Comparison of ENCODE assay signal across 15 cellular contexts in genomic region chr12:79046021-79046420, GRCh38.
A peak's percentile ranks its signal among the peaks of the same experiment; 100 is the strongest.
DNase-seq lines count a peak whose midpoint lies in the region; ATAC-seq and TF ChIP-seq lines count a peak whose summit lies in the region.
"Had no signal": no experiment of that assay in that cellular context is flagged by ENCODE, and none has a peak within 500 bp of the region (broad histone marks: within the 10 kb centered on the region; RNA-seq: fewer than 3 reads in every experiment).

No MANE protein-coding gene starts in this region.

- CTCF ChIA-PET in activated naive CD4-positive, alpha-beta T cell treated with anti-CD3 and anti-CD28 coated beads for 36 hours (lab: Charles Lee), result no interaction called here

- in situ Hi-C loops in G401 (cut with HindIII; ENCODE audit: low sequenced_read_pairs), result no loop called here

- H3K36me3 Mint-ChIP-seq in endothelial cell (ENCODE audit: low read depth, unreplicated experiment) (no peaks in the 10 kb centered on the region), neural crest cell (ENCODE audit: low read depth) (peaks cover 3% of the 10 kb centered on the region)
- no peaks in the 10 kb centered on the region for H3K36me3 Mint-ChIP-seq in activated naive CD4-positive, alpha-beta T cell treated with anti-CD3 and anti-CD28 coated beads for 36 hours (ENCODE audit: low read depth)
- H3K36me3 Mint-ChIP-seq: CD4-positive, alpha-beta memory T cell had no signal

- H3K27ac Mint-ChIP-seq in endothelial cell (ENCODE audit: unreplicated experiment) (no peak overlapping the region), neural crest cell (ENCODE audit: unreplicated experiment) (no peak overlapping the region)
- H3K27ac Mint-ChIP-seq in activated naive CD4-positive, alpha-beta T cell treated with anti-CD3 and anti-CD28 coated beads for 36 hours, result no peak overlapping the region
- H3K27ac Mint-ChIP-seq: CD4-positive, alpha-beta memory T cell had no signal

- ATAC-seq in GM21723 (IDR thresholded peaks at IDR 0.05; ENCODE audit: unreplicated experiment), result no peak
- ATAC-seq: PC-3 had no signal

- intact Hi-C loops in activated naive CD4-positive, alpha-beta T cell treated with anti-CD3 and anti-CD28 coated beads for 36 hours (cut with micrococcal nuclease), result no loop called here

- peak overlapping the region; percentile 86 for H3K4me3 Mint-ChIP-seq in endothelial cell (ENCODE audit: unreplicated experiment)
- peak overlapping the region; percentile 93 for H3K4me3 Mint-ChIP-seq in neural crest cell
- H3K4me3 Mint-ChIP-seq in activated naive CD4-positive, alpha-beta T cell treated with anti-CD3 and anti-CD28 coated beads for 36 hours, result no peak overlapping the region
- H3K4me3 Mint-ChIP-seq: CD4-positive, alpha-beta memory T cell had no signal

- H3K27me3 Mint-ChIP-seq in endothelial cell (ENCODE audit: unreplicated experiment) (no peaks in the 10 kb centered on the region), neural crest cell (ENCODE audit: low read depth) (no peaks in the 10 kb centered on the region)
- no peaks in the 10 kb centered on the region for H3K27me3 Mint-ChIP-seq in activated naive CD4-positive, alpha-beta T cell treated with anti-CD3 and anti-CD28 coated beads for 36 hours (ENCODE audit: low read depth)
- H3K27me3 Mint-ChIP-seq: CD4-positive, alpha-beta memory T cell had no signal

- H3K9me3 Mint-ChIP-seq in endothelial cell (ENCODE audit: unreplicated experiment) (no peaks in the 10 kb centered on the region), neural crest cell (no peaks in the 10 kb centered on the region)
- no peaks in the 10 kb centered on the region for H3K9me3 Mint-ChIP-seq in activated naive CD4-positive, alpha-beta T cell treated with anti-CD3 and anti-CD28 coated beads for 36 hours

- DNase-seq in G401 (ENCODE audit: low spot score), result peak; percentile 79
- DNase-seq in NCI-H69 (lab: John Stamatoyannopoulos, UW), result peak; percentile 16
- no peak for DNase-seq in endothelial cell (ENCODE audit: low spot score)
- no peak for DNase-seq in neural crest cell (ENCODE audit: low read depth, low spot score)
- no peak for DNase-seq in NCI-H774 (lab: John Stamatoyannopoulos, UW)
- no peak for DNase-seq in inferior parietal cortex (ENCODE audit: extremely low spot score)
- DNase-seq in activated naive CD4-positive, alpha-beta T cell treated with anti-CD3 and anti-CD28 coated beads for 36 hours, result no peak
- DNase-seq: Calu3; CD4-positive, alpha-beta memory T cell; NCI-H1105; NCI-H2081 treated with DMSO at 0.1 percent for 48 hours; NCI-H82; PC-3; RPMI8226 had no signal

- no peak for TF ChIP-seq CTCF in endothelial cell (IDR thresholded peaks at IDR 0.05; ENCODE audit: unreplicated experiment)
- TF ChIP-seq CTCF in neural crest cell (conservative IDR thresholded peaks at IDR 0.05), result no peak

- H3K4me1 Mint-ChIP-seq in endothelial cell (ENCODE audit: unreplicated experiment) (peaks cover 2% of the 10 kb centered on the region), neural crest cell (peaks cover 8% of the 10 kb centered on the region)
- no peaks in the 10 kb centered on the region for H3K4me1 Mint-ChIP-seq in activated naive CD4-positive, alpha-beta T cell treated with anti-CD3 and anti-CD28 coated beads for 36 hours (ENCODE audit: low read depth)
- H3K4me1 Mint-ChIP-seq: CD4-positive, alpha-beta memory T cell had no signal

Comparison
In these comparisons a context has a peak if more than half of its experiments do, and no peak if none do; other contexts are left out.
1. DNase-seq: peak in G401 (single experiment) and NCI-H69 (single experiment); none in endothelial cell (single experiment), neural crest cell (single experiment), NCI-H774 (single experiment), inferior parietal cortex (single experiment) and activated naive CD4-positive, alpha-beta T cell treated with anti-CD3 and anti-CD28 coated beads for 36 hours (single experiment).